8 cellular contexts compared by ENCODE assay signal in genomic region chr20:37178839-37179670, GRCh38. TPM values are rescaled to one million over a fixed set of nuclear protein-coding genes. Genes with fewer than 3 reads are reported as not detected.
DNase-seq lines count a peak whose midpoint lies in the region; ATAC-seq, FAIRE-seq and TF ChIP-seq lines count a peak whose summit lies in the region.

TSS of gene MROH8 (minus strand) at chr20:37179548.
TSS of gene RPN2 (plus strand) at chr20:37179330. CDS start at chr20:37179357, 27 bp downstream.

- H3K4me3 ChIP-seq in trophoblast cell (ENCODE audit: low read depth, low read length) (peak within 1 kb of the TSS; percentile 92), transverse colon (peak within 1 kb of the TSS; percentile 68 to 83 (median 71))

- peak within 1 kb of the TSS; percentile 76 for H2AK5ac ChIP-seq in trophoblast cell (ENCODE audit: low read length)

- peak within 1 kb of the TSS; percentile 100 for H4K12ac ChIP-seq in trophoblast cell (ENCODE audit: low read depth, low read length)

- H3K9me3 ChIP-seq in trophoblast cell (ENCODE audit: insufficient read depth, low read depth, low read length): no peaks in the 10 kb centered on the region
- no peaks in the 10 kb centered on the region for H3K9me3 ChIP-seq in transverse colon

- peak within 1 kb of the TSS; percentile 100 for H4K8ac ChIP-seq in trophoblast cell (ENCODE audit: low read depth, low read length)

- peak within 1 kb of the TSS; percentile 88 for H2AFZ ChIP-seq in trophoblast cell (ENCODE audit: insufficient read depth, low read length, poor library complexity)

- H3K18ac ChIP-seq in trophoblast cell (ENCODE audit: low read length): peak within 1 kb of the TSS; percentile 100

- H3K79me1 ChIP-seq in trophoblast cell (ENCODE audit: low read length): peaks cover 15% of the 10 kb centered on the region

- peak within 1 kb of the TSS; percentile 79 for H3K4me2 ChIP-seq in trophoblast cell (ENCODE audit: low read length)

- H3K23ac ChIP-seq in trophoblast cell (ENCODE audit: low read length): no peak within 1 kb of the TSS

- H3K4me1 ChIP-seq in trophoblast cell (ENCODE audit: control insufficient read depth in 1 of 2, insufficient read depth in 2 of 2, low read length in 2 of 2): peaks cover 5 to 7% of the 10 kb centered on the region in 2 experiments
- peaks cover 0 to 33% (median 16%) of the 10 kb centered on the region in 4 donors for H3K4me1 ChIP-seq in transverse colon

- peak within 1 kb of the TSS; percentile 78 for H3K9ac ChIP-seq in trophoblast cell (ENCODE audit: low read length)

- ATAC-seq in HG02840 (IDR thresholded peaks at IDR 0.05; ENCODE audit: low FRiP score, unreplicated experiment): peak; percentile 89

- H3K27ac ChIP-seq in adipose tissue (ENCODE audit: low read depth, low read length) (peak within 1 kb of the TSS; percentile 98), trophoblast cell (ENCODE audit: low read depth, low read length) (peak within 1 kb of the TSS; percentile 92), transverse colon (peak within 1 kb of the TSS; percentile 95 to 99 (median 97))

- peaks cover 17% of the 10 kb centered on the region for H3K79me2 ChIP-seq in trophoblast cell (ENCODE audit: control insufficient read depth, insufficient read depth, low read length, poor library complexity)

- in situ Hi-C loops in transverse colon (cut with MboI; ENCODE audit: low pct_ligation_motif_present in 1 of 4, low pct_unique_long_range_greater_than_20kb in 1 of 4, low sequenced_read_pairs in 3 of 4): no loop called here

- H2BK120ac ChIP-seq in trophoblast cell (ENCODE audit: insufficient read depth, low read length, poor library complexity): peak within 1 kb of the TSS; percentile 100

- no peak for TF ChIP-seq EP300 in transverse colon (IDR thresholded peaks at IDR 0.05; ENCODE audit: low read depth)

- peak; percentile 89; the same call in 1 of the 2 replicates for TF ChIP-seq POLR2A in GM12892 (IDR thresholded peaks at IDR 0.05; ENCODE audit: low read depth, low read length)
- peak; percentile 60 for TF ChIP-seq POLR2A in transverse colon (IDR thresholded peaks at IDR 0.05)

- H3K14ac ChIP-seq in trophoblast cell (ENCODE audit: low read length): peak within 1 kb of the TSS; percentile 100

- TF ChIP-seq CTCF in transverse colon (IDR thresholded peaks at IDR 0.05): no peak

- peak within 1 kb of the TSS; percentile 93 for H3K4ac ChIP-seq in trophoblast cell (ENCODE audit: low read depth, low read length)

- intact Hi-C loops in cardiac septum (cut with DNase I) (no loop called here), transverse colon (cut with DNase I; ENCODE audit: low total_unique reads) (no loop called here)

- DNase-seq in GM12892 (ENCODE audit: insufficient read length) (peak; percentile 85), NCI-H1436 (lab: John Stamatoyannopoulos, UW) (peak; percentile 94), SW480 (ENCODE audit: low spot score) (peak; percentile 100), cardiac septum (ENCODE audit: low spot score) (peak; percentile 99), trophoblast cell (peak; percentile 97 to 98), transverse colon (peak; percentile 98)

- peaks cover 2 to 8% of the 10 kb centered on the region in 2 experiments for H3K36me3 ChIP-seq in trophoblast cell (ENCODE audit: control insufficient read depth in 1 of 2, insufficient read depth in 2 of 2, low read length in 2 of 2)
- no peaks in the 10 kb centered on the region for H3K36me3 ChIP-seq in transverse colon

- peak within 1 kb of the TSS; percentile 98 for H2BK12ac ChIP-seq in trophoblast cell (ENCODE audit: low read length)

- peak within 1 kb of the TSS; percentile 100 for H2BK5ac ChIP-seq in trophoblast cell (ENCODE audit: low read depth, low read length, poor library complexity)

- H3K27me3 ChIP-seq in trophoblast cell (ENCODE audit: insufficient read depth, low read length): no peaks in the 10 kb centered on the region
- H3K27me3 ChIP-seq in transverse colon: no peaks in the 10 kb centered on the region

- 0 to 1% (median 1%) methylated on average over 56 to 75 of the region's 77 CpGs for WGBS in adipose tissue, 3 donors
- no CpG with 5 or more reads among the region's 77 CpGs for WGBS in trophoblast cell (ENCODE audit: extremely low coverage, insufficient coverage, insufficient read length)
- WGBS in transverse colon (ENCODE audit: low coverage in 1 of 2), 2 donors: 0% methylated on average over 37 of the region's 77 CpGs; no CpG with 5 or more reads in 1 of the 2 donors

- FAIRE-seq in GM12892 (lab: Jason Lieb, UNC): peak; percentile 89

- peak within 1 kb of the TSS; percentile 99 for H4K91ac ChIP-seq in trophoblast cell (ENCODE audit: low read depth, low read length)

RNA-seq across cellular contexts. Expression of gene MROH8, which starts in this region (rescaled TPM):
- 0.74 TPM for polyA plus RNA-seq in GM12892 (2012; ENCODE audit: missing spikeins)
- polyA plus RNA-seq in adipose tissue: 1 to 10 TPM in 2 of 3 donors, under 1 TPM in 1; 0.35 to 5.5 (median 3.6) TPM
- 3.8 TPM for total RNA-seq in cardiac septum
- polyA plus RNA-seq in trophoblast cell (2013): 1.0 and 1.5 TPM in 2 replicates
- 10 to 100 TPM in 1 of 4 donors, 1 to 10 TPM in 3; 2.2 to 18.0 (median 3.5) TPM for total RNA-seq in transverse colon

RNA-seq across cellular contexts. Expression of gene RPN2, which starts in this region (rescaled TPM):
- polyA plus RNA-seq in GM12892 (2012; ENCODE audit: missing spikeins): 98.5 TPM
- polyA plus RNA-seq in adipose tissue: 100 to 1,000 TPM in 1 of 3 donors, 10 to 100 TPM in 2; 58.0 to 135 (median 79.1) TPM
- 94.9 TPM for total RNA-seq in cardiac septum
- polyA plus RNA-seq in trophoblast cell (2013): 353 and 385 TPM in 2 replicates
- total RNA-seq in transverse colon: 100 to 1,000 TPM in 2 of 4 donors, 10 to 100 TPM in 2; 82.3 to 196 (median 105) TPM

Comparison
In these comparisons a context has a peak if more than half of its experiments do, and no peak if none do; other contexts are left out.
1. Peak in every context shown above with its lines: DNase-seq, ATAC-seq, H3K4me3 ChIP-seq and H3K27ac ChIP-seq.